In genomic region chr18:58609536-58609993, GRCh38 we compare ENCODE assay signal across 10 cellular contexts. TPM values are rescaled to one million over a fixed set of nuclear protein-coding genes. Genes with fewer than 3 reads are reported as not detected.
DNase-seq lines count a peak whose midpoint lies in the region; ATAC-seq and TF ChIP-seq lines count a peak whose summit lies in the region.
"Had no signal": no experiment of that assay in that cellular context is flagged by ENCODE, and none has a peak within 500 bp of the region (broad histone marks: within the 10 kb centered on the region; RNA-seq: fewer than 3 reads in every experiment).

No MANE protein-coding gene starts in this region.

- H3K9me3 ChIP-seq in CD4-positive, CD25-positive, alpha-beta regulatory T cell (ENCODE audit: control insufficient read depth in 2 of 2, low read length in 2 of 2), result no peaks in the 10 kb centered on the region
- H3K9me3 ChIP-seq in uterus (no peaks in the 10 kb centered on the region), ascending aorta (no peaks in the 10 kb centered on the region)
- H3K9me3 ChIP-seq: esophagus muscularis mucosa had no signal

- TF ChIP-seq CTCF in uterus (IDR thresholded peaks at IDR 0.05), result no peak
- no peak for TF ChIP-seq CTCF in ascending aorta (IDR thresholded peaks at IDR 0.05)

- no peaks in the 10 kb centered on the region for H3K36me3 Mint-ChIP-seq in CD4-positive, CD25-positive, alpha-beta regulatory T cell
- no peaks in the 10 kb centered on the region for H3K36me3 Mint-ChIP-seq in activated T-helper 17 cell treated with anti-CD3 and anti-CD28 coated beads, Interleukin-2, amount 50 U/mL, for 72 hours (ENCODE audit: low read depth)

- peaks cover 0 to 6% (median 0%) of the 10 kb centered on the region in 7 donors for H3K9me3 Mint-ChIP-seq in CD4-positive, CD25-positive, alpha-beta regulatory T cell
- H3K9me3 Mint-ChIP-seq in activated T-helper 17 cell treated with anti-CD3 and anti-CD28 coated beads, Interleukin-2, amount 50 U/mL, for 72 hours, result no peaks in the 10 kb centered on the region

- peaks cover 5% of the 10 kb centered on the region for H3K27me3 Mint-ChIP-seq in CD4-positive, CD25-positive, alpha-beta regulatory T cell
- no peaks in the 10 kb centered on the region for H3K27me3 Mint-ChIP-seq in activated T-helper 17 cell treated with anti-CD3 and anti-CD28 coated beads, Interleukin-2, amount 50 U/mL, for 72 hours

- peaks cover 23 to 43% (median 39%) of the 10 kb centered on the region in 4 donors for H3K4me1 Mint-ChIP-seq in CD4-positive, CD25-positive, alpha-beta regulatory T cell
- H3K4me1 Mint-ChIP-seq in activated T-helper 17 cell treated with anti-CD3 and anti-CD28 coated beads, Interleukin-2, amount 50 U/mL, for 72 hours, result peaks cover 42% of the 10 kb centered on the region

- TF ChIP-seq POLR2A in uterus (IDR thresholded peaks at IDR 0.05), result no peak

- no peak overlapping the region for H3K27ac ChIP-seq in CD4-positive, CD25-positive, alpha-beta regulatory T cell (ENCODE audit: insufficient read depth, low read length, poor library complexity, severe bottlenecking)
- H3K27ac ChIP-seq in uterus, result no peak overlapping the region
- H3K27ac ChIP-seq in ascending aorta, result no peak overlapping the region
- H3K27ac ChIP-seq: esophagus muscularis mucosa had no signal

- H3K4me1 ChIP-seq in CD4-positive, CD25-positive, alpha-beta regulatory T cell (ENCODE audit: control insufficient read depth, insufficient read depth, low read length, poor library complexity, severe bottlenecking), result peaks cover 14% of the 10 kb centered on the region
- no peaks in the 10 kb centered on the region for H3K4me1 ChIP-seq in uterus
- no peaks in the 10 kb centered on the region for H3K4me1 ChIP-seq in ascending aorta

- no peaks in the 10 kb centered on the region for H3K27me3 ChIP-seq in CD4-positive, CD25-positive, alpha-beta regulatory T cell (ENCODE audit: control insufficient read depth, insufficient read depth, low read length)
- no peaks in the 10 kb centered on the region for H3K27me3 ChIP-seq in uterus
- H3K27me3 ChIP-seq in ascending aorta, result no peaks in the 10 kb centered on the region

- no peaks in the 10 kb centered on the region for H3K36me3 ChIP-seq in CD4-positive, CD25-positive, alpha-beta regulatory T cell (ENCODE audit: control insufficient read depth, insufficient read depth, low read length)
- H3K36me3 ChIP-seq in uterus (no peaks in the 10 kb centered on the region), ascending aorta (no peaks in the 10 kb centered on the region)

- intact Hi-C loops in uterus (cut with DNase I; ENCODE audit: low total_unique reads), result no loop called here
- intact Hi-C loops in ascending aorta (cut with DNase I), result no loop called here

- ATAC-seq in CD4-positive, CD25-positive, alpha-beta regulatory T cell (ENCODE audit: low read depth in 2 of 2), result no peak
- ATAC-seq in GM18909 (IDR thresholded peaks at IDR 0.05; ENCODE audit: poor library complexity, unreplicated experiment) (peak; percentile 80), HG02981 (IDR thresholded peaks at IDR 0.05; ENCODE audit: unreplicated experiment) (peak; percentile 64), HG03135 (IDR thresholded peaks at IDR 0.05; ENCODE audit: unreplicated experiment) (no peak)
- ATAC-seq in activated T-helper 17 cell treated with anti-CD3 and anti-CD28 coated beads, Interleukin-2, amount 50 U/mL, for 72 hours (replicated peaks), result peak; percentile 77

- no peak overlapping the region for H3K4me3 Mint-ChIP-seq in CD4-positive, CD25-positive, alpha-beta regulatory T cell
- H3K4me3 Mint-ChIP-seq in activated T-helper 17 cell treated with anti-CD3 and anti-CD28 coated beads, Interleukin-2, amount 50 U/mL, for 72 hours, result peak overlapping the region; percentile 32

- peak in 1 of 3 donors; percentile 29 for DNase-seq in CD4-positive, CD25-positive, alpha-beta regulatory T cell
- DNase-seq in uterus (no peak), kidney tubule cell (ENCODE audit: low spot score) (no peak), ascending aorta (ENCODE audit: low spot score in 2 of 2) (no peak)
- DNase-seq: NCI-H1436 treated with DMSO at 0.1 percent for 48 hours had no signal

- H3K4me3 ChIP-seq in CD4-positive, CD25-positive, alpha-beta regulatory T cell (ENCODE audit: low read depth, low read length), result no peak overlapping the region
- H3K4me3 ChIP-seq in uterus, result no peak overlapping the region
- no peak overlapping the region for H3K4me3 ChIP-seq in ascending aorta
- H3K4me3 ChIP-seq: esophagus muscularis mucosa had no signal

- peak overlapping the region in 2 of 3 donors; percentile 52 to 56 for H3K27ac Mint-ChIP-seq in CD4-positive, CD25-positive, alpha-beta regulatory T cell
- H3K27ac Mint-ChIP-seq in activated T-helper 17 cell treated with anti-CD3 and anti-CD28 coated beads, Interleukin-2, amount 50 U/mL, for 72 hours, result peak overlapping the region; percentile 70

RNA-seq across cellular contexts. Expression of gene ALPK2, which starts 19.3 kb away (rescaled TPM):
- 0.25 TPM for total RNA-seq in CD4-positive, CD25-positive, alpha-beta regulatory T cell
- polyA plus RNA-seq in CD4-positive, CD25-positive, alpha-beta regulatory T cell, result not detected
- 1 to 10 TPM in 1 of 2 donors, under 1 TPM in 1; 0.65 to 2.6 TPM for total RNA-seq in activated T-helper 17 cell treated with anti-CD3 and anti-CD28 coated beads, Interleukin-2, amount 50 U/mL, for 72 hours
- total RNA-seq in uterus (under 1 TPM in 2 of 4 donors, not detected in 2; 0.18 to 0.41 TPM), ascending aorta (not detected)

Comparison
In these comparisons a context has a peak if more than half of its experiments do, and no peak if none do; other contexts are left out.
1. ATAC-seq: peak in GM18909 (single experiment), HG02981 (single experiment) and activated T-helper 17 cell treated with anti-CD3 and anti-CD28 coated beads, Interleukin-2, amount 50 U/mL, for 72 hours (single experiment); none in CD4-positive, CD25-positive, alpha-beta regulatory T cell (0 of 2) and HG03135 (single experiment).